ENCODE assay signal across 9 cellular contexts in genomic region chr1:168112673-168113305, GRCh38. TPM values are rescaled to one million over a fixed set of nuclear protein-coding genes. Genes with fewer than 3 reads are reported as not detected.
A peak's percentile ranks its signal among the peaks of the same experiment; 100 is the strongest.
DNase-seq lines count a peak whose midpoint lies in the region; ATAC-seq and TF ChIP-seq lines count a peak whose summit lies in the region.
"Had no signal": no experiment of that assay in that cellular context is flagged by ENCODE, and none has a peak within 500 bp of the region (broad histone marks: within the 10 kb centered on the region; RNA-seq: fewer than 3 reads in every experiment).

No MANE protein-coding gene starts in this region.

- no peaks in the 10 kb centered on the region for H3K27me3 ChIP-seq in adipocyte (replicated peaks; ENCODE audit: control insufficient read depth, insufficient read depth, low read length)

- no peak for TF ChIP-seq POLR2A in GM18505 (IDR thresholded peaks at IDR 0.05; ENCODE audit: borderline replicate concordance, extremely low read depth, insufficient read depth, insufficient read length)

- peaks cover 20% of the 10 kb centered on the region for H3K36me3 Mint-ChIP-seq in mesothelial cell of epicardium
- peaks cover 29% of the 10 kb centered on the region for H3K36me3 Mint-ChIP-seq in progenitor cell of endocrine pancreas (ENCODE audit: insufficient read depth)

- H3K4me3 Mint-ChIP-seq in mesothelial cell of epicardium, result no peak overlapping the region
- no peak overlapping the region for H3K4me3 Mint-ChIP-seq in progenitor cell of endocrine pancreas (ENCODE audit: low read depth)

- peak overlapping the region; percentile 53 for H3K27ac Mint-ChIP-seq in mesothelial cell of epicardium
- H3K27ac Mint-ChIP-seq in progenitor cell of endocrine pancreas, result no peak overlapping the region

- peak; percentile 35 for DNase-seq in NCI-H748 (lab: John Stamatoyannopoulos, UW; ENCODE audit: unreplicated experiment)
- DNase-seq in NCI-H748 treated with DMSO at 0.1 percent for 48 hours (lab: John Stamatoyannopoulos, UW), result no peak
- peak; percentile 26 for DNase-seq in NCI-H2227 treated with DMSO at 0.1 percent for 48 hours (lab: John Stamatoyannopoulos, UW)
- DNase-seq in adipocyte (ENCODE audit: low read depth), result peak; percentile 71
- DNase-seq in mesothelial cell of epicardium (ENCODE audit: low spot score in 2 of 2, unreplicated experiment in 2 of 2), result peak in 1 of 2 experiments; percentile 61
- no peak for DNase-seq in midbrain (lab: John Stamatoyannopoulos, UW)
- no peak for DNase-seq in progenitor cell of endocrine pancreas (ENCODE audit: low spot score, unreplicated experiment)
- DNase-seq: lower lobe of right lung had no signal

- H3K9me3 ChIP-seq in adipocyte (ENCODE audit: control insufficient read depth, low read length), result no peaks in the 10 kb centered on the region
- H3K9me3 ChIP-seq: lower lobe of right lung had no signal

- H3K9ac ChIP-seq in adipocyte (ENCODE audit: low read length), result no peak overlapping the region

- no peaks in the 10 kb centered on the region for H3K36me3 ChIP-seq in adipocyte (ENCODE audit: control insufficient read depth, insufficient read depth, low read length, severe bottlenecking)
- H3K36me3 ChIP-seq: lower lobe of right lung had no signal

- TF ChIP-seq CTCF in mesothelial cell of epicardium (IDR thresholded peaks at IDR 0.05; ENCODE audit: unreplicated experiment) (no peak), progenitor cell of endocrine pancreas (IDR thresholded peaks at IDR 0.05; ENCODE audit: unreplicated experiment) (no peak)

- peaks cover 6% of the 10 kb centered on the region for H3K9me3 Mint-ChIP-seq in mesothelial cell of epicardium
- H3K9me3 Mint-ChIP-seq in progenitor cell of endocrine pancreas (ENCODE audit: low read depth), result no peaks in the 10 kb centered on the region

- H3K4me1 Mint-ChIP-seq in mesothelial cell of epicardium (peaks cover 12% of the 10 kb centered on the region), progenitor cell of endocrine pancreas (ENCODE audit: low read depth) (peaks cover 10% of the 10 kb centered on the region)

- ATAC-seq in GM18505 (IDR thresholded peaks at IDR 0.05; ENCODE audit: unreplicated experiment), result no peak

- H3K4me1 ChIP-seq in adipocyte (ENCODE audit: control insufficient read depth, insufficient read depth, low read length), result no peaks in the 10 kb centered on the region
- H3K4me1 ChIP-seq: lower lobe of right lung had no signal

- no peaks in the 10 kb centered on the region for H3K27me3 Mint-ChIP-seq in mesothelial cell of epicardium (ENCODE audit: low read depth)
- H3K27me3 Mint-ChIP-seq in progenitor cell of endocrine pancreas, result no peaks in the 10 kb centered on the region

- H3K4me3 ChIP-seq in adipocyte (ENCODE audit: low read length), result no peak overlapping the region
- H3K4me3 ChIP-seq: lower lobe of right lung had no signal

RNA-seq across cellular contexts. Expression of gene GPR161, which starts 23.9 kb away (rescaled TPM):
- total RNA-seq in mesothelial cell of epicardium, result 34.6 to 36.4 TPM (median 35.1 TPM) in 3 replicates
- total RNA-seq in progenitor cell of endocrine pancreas, result 57.7 and 58.5 TPM in 2 replicates

Comparison
In these comparisons a context has a peak if more than half of its experiments do, and no peak if none do; other contexts are left out.
1. DNase-seq: peak in NCI-H748 (single experiment), NCI-H2227 treated with DMSO at 0.1 percent for 48 hours (single experiment) and adipocyte (single experiment); none in NCI-H748 treated with DMSO at 0.1 percent for 48 hours (single experiment), midbrain (single experiment) and progenitor cell of endocrine pancreas (single experiment).